ENCODE assay signal across 1 cellular context in genomic region chrX:16882702-16883486, GRCh38.
TF ChIP-seq lines count a peak whose summit lies in the region.

No MANE protein-coding gene starts in this region.

TF ChIP-seq in HepG2, 621 proteins besides CTCF, POLR2A, EP300 and RAD21 (continued from another document and continues in another):
- TF ChIP-seq ZNF407 (CRISPR knock-in tag; IDR thresholded peaks at IDR 0.05; ENCODE audit: not compliant biosample characterization) (no peak), STAG1 (CRISPR knock-in tag; IDR thresholded peaks at IDR 0.05) (peak; percentile 49), ZNF737 (CRISPR knock-in tag; IDR thresholded peaks at IDR 0.05; ENCODE audit: borderline replicate concordance) (no peak), ZNF383 (CRISPR knock-in tag; IDR thresholded peaks at IDR 0.05; ENCODE audit: borderline replicate concordance) (no peak), MTF1 (CRISPR knock-in tag; IDR thresholded peaks at IDR 0.05) (no peak), ZBTB39 (CRISPR knock-in tag; IDR thresholded peaks at IDR 0.05) (no peak), SNAPC4 (CRISPR knock-in tag; IDR thresholded peaks at IDR 0.05) (no peak), NR2F2 (IDR thresholded peaks at IDR 0.05; ENCODE audit: borderline replicate concordance, low read depth) (no peak), ZNF30 (CRISPR knock-in tag; IDR thresholded peaks at IDR 0.05) (no peak), ARHGAP35 (CRISPR knock-in tag; IDR thresholded peaks at IDR 0.05; ENCODE audit: borderline replicate concordance) (no peak), CBX2 (IDR thresholded peaks at IDR 0.05; ENCODE audit: low read depth, low read length) (no peak), CBX2 (CRISPR knock-in tag; IDR thresholded peaks at IDR 0.05; ENCODE audit: low read depth) (no peak), ZNF12 (CRISPR knock-in tag; IDR thresholded peaks at IDR 0.05) (no peak), TFE3 (CRISPR knock-in tag; IDR thresholded peaks at IDR 0.05) (no peak), ATF1 (CRISPR knock-in tag; IDR thresholded peaks at IDR 0.05) (0 out of 2 replicates have a peak, but pooled peaks have one; percentile 26), ESRRA (CRISPR knock-in tag; IDR thresholded peaks at IDR 0.05; ENCODE audit: low read depth) (no peak), ZNF317 (CRISPR knock-in tag; IDR thresholded peaks at IDR 0.05) (no peak), ZNF225 (CRISPR knock-in tag; IDR thresholded peaks at IDR 0.05) (no peak), SMC3 (IDR thresholded peaks at IDR 0.05; ENCODE audit: low read length) (peak; percentile 41; the same call in 1 of the 2 replicates), RFX5 (IDR thresholded peaks at IDR 0.05; ENCODE audit: low read depth, low read length) (no peak), ZNF780A (CRISPR knock-in tag; IDR thresholded peaks at IDR 0.05) (no peak), ZNF75D (CRISPR knock-in tag; IDR thresholded peaks at IDR 0.05; ENCODE audit: borderline replicate concordance) (no peak), PREB (CRISPR knock-in tag; IDR thresholded peaks at IDR 0.05) (no peak), CREB1 (IDR thresholded peaks at IDR 0.05) (no peak), CREB1 (CRISPR knock-in tag; IDR thresholded peaks at IDR 0.05) (0 out of 2 replicates have a peak, but pooled peaks have one; percentile 33), MAFF (IDR thresholded peaks at IDR 0.05; ENCODE audit: low read depth, low read length) (peak; percentile 26; the same call in 1 of the 2 replicates), ZNF263 (CRISPR knock-in tag; IDR thresholded peaks at IDR 0.05) (peak; percentile 84), POLR2AphosphoS2 (IDR thresholded peaks at IDR 0.05; ENCODE audit: low read depth, low read length) (no peak), ZNF512 (CRISPR knock-in tag; IDR thresholded peaks at IDR 0.05) (no peak), CEBPG (CRISPR knock-in tag; IDR thresholded peaks at IDR 0.05) (no peak), ZNF557 (CRISPR knock-in tag; IDR thresholded peaks at IDR 0.05) (no peak), ZNF800 (CRISPR knock-in tag; IDR thresholded peaks at IDR 0.05) (no peak), RXRB (CRISPR knock-in tag; IDR thresholded peaks at IDR 0.05; ENCODE audit: borderline replicate concordance) (no peak), ZNF501 (CRISPR knock-in tag; IDR thresholded peaks at IDR 0.05) (0 out of 2 replicates have a peak, but pooled peaks have one; percentile 11), JARID2 (CRISPR knock-in tag; IDR thresholded peaks at IDR 0.05; ENCODE audit: insufficient replicate concordance) (no peak), TRAFD1 (CRISPR knock-in tag; IDR thresholded peaks at IDR 0.05; ENCODE audit: borderline replicate concordance) (no peak)
